In the genomic region with DNA sequence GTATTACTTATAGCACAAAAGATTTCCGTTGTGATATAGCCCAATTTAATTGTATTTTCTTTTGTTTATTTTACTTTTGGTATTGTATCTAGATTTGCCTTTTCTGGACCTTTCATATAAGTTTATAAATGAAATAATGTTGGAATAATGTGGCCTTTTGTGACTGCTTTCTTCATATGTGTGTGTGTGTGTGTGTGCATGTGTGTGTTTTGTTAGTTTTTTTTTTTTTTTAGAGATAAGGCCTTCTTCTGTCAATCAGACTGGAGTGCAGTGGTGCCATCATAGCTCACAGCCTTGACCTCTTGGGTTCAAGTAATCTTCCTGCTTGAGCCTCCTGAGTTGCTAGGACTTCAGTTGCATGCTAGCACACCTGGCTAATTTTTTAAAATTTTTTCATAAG, we compare ENCODE assay signal across 2 cellular contexts.
TF ChIP-seq lines count a peak whose summit lies in the region.

No MANE protein-coding gene starts in this region.

TF ChIP-seq in HepG2, 621 proteins besides CTCF, POLR2A, EP300 and RAD21:
- no peak for TF ChIP-seq ZNF776 (CRISPR knock-in tag; IDR thresholded peaks at IDR 0.05)
- TF ChIP-seq ATM (IDR thresholded peaks at IDR 0.05; ENCODE audit: borderline replicate concordance), result 0 out of 2 replicates have a peak, but pooled peaks have one; percentile 56
- no peak for TF ChIP-seq TCF7 (IDR thresholded peaks at IDR 0.05; ENCODE audit: low read depth)

TF ChIP-seq in K562, 482 proteins besides CTCF, POLR2A, EP300 and RAD21:
- TF ChIP-seq, protein P1, sequence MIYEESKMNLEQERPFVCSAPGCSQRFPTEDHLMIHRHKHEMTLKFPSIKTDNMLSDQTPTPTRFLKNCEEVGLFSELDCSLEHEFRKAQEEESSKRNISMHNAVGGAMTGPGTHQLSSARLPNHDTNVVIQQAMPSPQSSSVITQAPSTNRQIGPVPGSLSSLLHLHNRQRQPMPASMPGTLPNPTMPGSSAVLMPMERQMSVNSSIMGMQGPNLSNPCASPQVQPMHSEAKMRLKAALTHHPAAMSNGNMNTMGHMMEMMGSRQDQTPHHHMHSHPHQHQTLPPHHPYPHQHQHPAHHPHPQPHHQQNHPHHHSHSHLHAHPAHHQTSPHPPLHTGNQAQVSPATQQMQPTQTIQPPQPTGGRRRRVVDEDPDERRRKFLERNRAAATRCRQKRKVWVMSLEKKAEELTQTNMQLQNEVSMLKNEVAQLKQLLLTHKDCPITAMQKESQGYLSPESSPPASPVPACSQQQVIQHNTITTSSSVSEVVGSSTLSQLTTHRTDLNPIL (CRISPR knock-in tag; IDR thresholded peaks at IDR 0.05), result no peak
- TF ChIP-seq, protein P2, sequence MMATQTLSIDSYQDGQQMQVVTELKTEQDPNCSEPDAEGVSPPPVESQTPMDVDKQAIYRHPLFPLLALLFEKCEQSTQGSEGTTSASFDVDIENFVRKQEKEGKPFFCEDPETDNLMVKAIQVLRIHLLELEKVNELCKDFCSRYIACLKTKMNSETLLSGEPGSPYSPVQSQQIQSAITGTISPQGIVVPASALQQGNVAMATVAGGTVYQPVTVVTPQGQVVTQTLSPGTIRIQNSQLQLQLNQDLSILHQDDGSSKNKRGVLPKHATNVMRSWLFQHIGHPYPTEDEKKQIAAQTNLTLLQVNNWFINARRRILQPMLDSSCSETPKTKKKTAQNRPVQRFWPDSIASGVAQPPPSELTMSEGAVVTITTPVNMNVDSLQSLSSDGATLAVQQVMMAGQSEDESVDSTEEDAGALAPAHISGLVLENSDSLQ (IDR thresholded peaks at IDR 0.05), result peak; percentile 76
- TF ChIP-seq, protein P3, sequence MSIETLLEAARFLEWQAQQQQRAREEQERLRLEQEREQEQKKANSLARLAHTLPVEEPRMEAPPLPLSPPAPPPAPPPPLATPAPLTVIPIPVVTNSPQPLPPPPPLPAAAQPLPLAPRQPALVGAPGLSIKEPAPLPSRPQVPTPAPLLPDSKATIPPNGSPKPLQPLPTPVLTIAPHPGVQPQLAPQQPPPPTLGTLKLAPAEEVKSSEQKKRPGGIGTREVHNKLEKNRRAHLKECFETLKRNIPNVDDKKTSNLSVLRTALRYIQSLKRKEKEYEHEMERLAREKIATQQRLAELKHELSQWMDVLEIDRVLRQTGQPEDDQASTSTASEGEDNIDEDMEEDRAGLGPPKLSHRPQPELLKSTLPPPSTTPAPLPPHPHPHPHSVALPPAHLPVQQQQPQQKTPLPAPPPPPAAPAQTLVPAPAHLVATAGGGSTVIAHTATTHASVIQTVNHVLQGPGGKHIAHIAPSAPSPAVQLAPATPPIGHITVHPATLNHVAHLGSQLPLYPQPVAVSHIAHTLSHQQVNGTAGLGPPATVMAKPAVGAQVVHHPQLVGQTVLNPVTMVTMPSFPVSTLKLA (conservative IDR thresholded peaks at IDR 0.05), result no peak
